30 cellular contexts compared by ENCODE assay signal in the genomic region with DNA sequence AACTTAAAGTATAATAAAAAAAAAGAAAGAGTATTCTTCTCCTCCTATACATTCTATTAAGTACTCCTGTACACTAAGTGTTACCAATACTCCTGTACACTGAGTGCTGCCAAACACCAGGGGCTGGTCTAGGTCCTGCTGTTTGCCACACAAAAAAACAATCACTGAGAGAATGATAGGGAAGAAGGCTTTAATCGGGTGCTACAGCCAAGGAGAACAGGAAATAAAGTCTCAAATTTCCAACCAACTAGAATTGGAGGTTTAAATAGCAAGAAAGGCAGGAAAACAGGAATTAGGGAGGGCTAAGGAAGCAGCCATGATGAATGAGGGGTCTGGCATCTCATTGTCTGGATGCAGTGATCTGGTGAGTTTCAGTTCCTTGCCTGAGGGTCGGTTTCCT.
"Had no signal": no experiment of that assay in that cellular context is flagged by ENCODE, and none has a peak within 500 bp of the region (broad histone marks: within the 10 kb centered on the region; RNA-seq: fewer than 3 reads in every experiment).

No MANE protein-coding gene starts in this region.

- H3K36me3 ChIP-seq: brain microvascular endothelial cell, esophagus muscularis mucosa, gastrocnemius medialis, heart left ventricle, WERI-Rb-1 had no signal

- H3K4me3 ChIP-seq: esophagus muscularis mucosa, gastrocnemius medialis, heart left ventricle had no signal

- FAIRE-seq: bronchial epithelial cell, TTC549 had no signal

- DNase-seq: activated B cell treated with CpG ODN at 0.5 μM for 24 hours; activated CD4-positive, alpha-beta T cell treated with anti-CD3 and anti-CD28 coated beads for 48 hours; activated CD4-positive, alpha-beta T cell treated with anti-CD3 and anti-CD28 coated beads, Interleukin-2, amount 50 U/mL, for 1 hour; activated CD4-positive, alpha-beta T cell treated with anti-CD3 and anti-CD28 coated beads, Interleukin-2, amount 50 U/mL, for 48 hours; activated CD8-positive, alpha-beta memory T cell treated with anti-CD3 and anti-CD28 coated beads for 24 hours; activated CD8-positive, alpha-beta T cell treated with anti-CD3 and anti-CD28 coated beads for 36 hours; activated effector memory CD4-positive, alpha-beta T cell treated with Interleukin-2 at 50 U/mL for 16 hours; activated gamma-delta T cell treated with Interleukin-2 at 50 U/mL for 16 hours; activated naive CD4-positive, alpha-beta T cell treated with anti-CD3 and anti-CD28 coated beads, Interleukin-2, amount 50 U/mL, for 16 hours; activated naive CD4-positive, alpha-beta T cell treated with Interleukin-2 at 50 U/mL for 16 hours; activated T-cell treated with anti-CD3 and anti-CD28 coated beads, Interleukin-2, amount 50 U/mL, for 4 hours; amniotic stem cell; aorta; brain microvascular endothelial cell; cortex of kidney; dermis blood vessel endothelial cell; effector CD4-positive, alpha-beta T cell; effector memory CD8-positive, alpha-beta T cell; erythroblast; foreskin keratinocyte; gastrocnemius medialis; glutamatergic neuron; heart left ventricle; T-helper 2 cell; WERI-Rb-1 had no signal

- H3K4me1 ChIP-seq: esophagus muscularis mucosa, gastrocnemius medialis, heart left ventricle had no signal

- H3K9me3 ChIP-seq: gastrocnemius medialis had no signal

- H3K27me3 ChIP-seq: brain microvascular endothelial cell, esophagus muscularis mucosa, foreskin keratinocyte, gastrocnemius medialis had no signal

- H3K27ac ChIP-seq: brain microvascular endothelial cell, esophagus muscularis mucosa, foreskin keratinocyte, gastrocnemius medialis, heart left ventricle, WERI-Rb-1 had no signal

- ATAC-seq: activated CD4-positive, CD25-positive, alpha-beta regulatory T cell treated with anti-CD3 and anti-CD28 coated beads, Interleukin-2, amount 50 U/mL, for 24 hours; activated CD8-positive, alpha-beta T cell treated with anti-CD3 and anti-CD28 coated beads for 36 hours; activated T-cell treated with anti-CD3 and anti-CD28 coated beads, Interleukin-2, amount 50 U/mL, for 4 hours; activated T-helper 17 cell treated with anti-CD3 and anti-CD28 coated beads, Interleukin-2, amount 50 U/mL, for 72 hours; effector memory CD8-positive, alpha-beta T cell; foreskin keratinocyte; gastrocnemius medialis; heart left ventricle had no signal
